Comparison of ENCODE assay signal across 1 cellular context in genomic region chr17:40316571-40317344, GRCh38.
A peak's percentile ranks its signal among the peaks of the same experiment; 100 is the strongest.
TF ChIP-seq lines count a peak whose summit lies in the region.

No MANE protein-coding gene starts in this region.

TF ChIP-seq in HepG2, 621 proteins besides CTCF, POLR2A, EP300 and RAD21 (continued from another document and continues in another):
- 0 out of 2 replicates have a peak, but pooled peaks have one; percentile 68 for TF ChIP-seq DZIP1 (CRISPR knock-in tag; IDR thresholded peaks at IDR 0.05)
- TF ChIP-seq ZNF143 (CRISPR knock-in tag; IDR thresholded peaks at IDR 0.05), result 0 out of 2 replicates have a peak, but pooled peaks have one; percentile 26
- TF ChIP-seq ZNF343 (CRISPR knock-in tag; IDR thresholded peaks at IDR 0.05), result no peak
- no peak for TF ChIP-seq ZNF883 (CRISPR knock-in tag; IDR thresholded peaks at IDR 0.05; ENCODE audit: not compliant biosample characterization)
- TF ChIP-seq CHD4 (IDR thresholded peaks at IDR 0.05; ENCODE audit: borderline replicate concordance, low read length), result no peak
- peak; percentile 60; the same call in 1 of the 2 replicates for TF ChIP-seq GATAD2A (CRISPR knock-in tag; IDR thresholded peaks at IDR 0.05)
- no peak for TF ChIP-seq ELK4 (CRISPR knock-in tag; IDR thresholded peaks at IDR 0.05; ENCODE audit: borderline replicate concordance)
- no peak for TF ChIP-seq ZSCAN12 (CRISPR knock-in tag; IDR thresholded peaks at IDR 0.05)
- peak; percentile 87 for TF ChIP-seq ZEB1 (IDR thresholded peaks at IDR 0.05; ENCODE audit: insufficient replicate concordance, low read depth)
- no peak for TF ChIP-seq KDM1A (CRISPR knock-in tag; IDR thresholded peaks at IDR 0.05)
- peak; percentile 53 for TF ChIP-seq TAF15 (IDR thresholded peaks at IDR 0.05; ENCODE audit: low read depth, low read length, poor library complexity, severe bottlenecking)
- TF ChIP-seq BHLHE40 (IDR thresholded peaks at IDR 0.05; ENCODE audit: low read length), result no peak
- peak; percentile 59; the same call in 1 of the 2 replicates for TF ChIP-seq ZNF503 (CRISPR knock-in tag; IDR thresholded peaks at IDR 0.05)
- 0 out of 2 replicates have a peak, but pooled peaks have one; percentile 20 for TF ChIP-seq KLF13 (CRISPR knock-in tag; IDR thresholded peaks at IDR 0.05)
- TF ChIP-seq SALL2 (CRISPR knock-in tag; IDR thresholded peaks at IDR 0.05), result peak; percentile 32; the same call in 1 of the 2 replicates
- peak; percentile 77 for TF ChIP-seq ZNF747 (CRISPR knock-in tag; IDR thresholded peaks at IDR 0.05; ENCODE audit: borderline replicate concordance)
- TF ChIP-seq ZBTB40 (IDR thresholded peaks at IDR 0.05), result no peak
- TF ChIP-seq ZBTB40 (CRISPR knock-in tag; IDR thresholded peaks at IDR 0.05), result no peak; the same call in 1 of the 2 replicates
- no peak for TF ChIP-seq GTF2F1 (IDR thresholded peaks at IDR 0.05; ENCODE audit: low read length)
- TF ChIP-seq DR1 (CRISPR knock-in tag; IDR thresholded peaks at IDR 0.05), result peak; percentile 33; the same call in 1 of the 2 replicates
- TF ChIP-seq SYNCRIP (IDR thresholded peaks at IDR 0.05; ENCODE audit: insufficient read depth, low read depth, low read length), result no peak
- TF ChIP-seq ZNF337 (CRISPR knock-in tag; IDR thresholded peaks at IDR 0.05; ENCODE audit: borderline replicate concordance, low read depth), result 0 out of 2 replicates have a peak, but pooled peaks have one; percentile 22
- no peak for TF ChIP-seq GZF1 (CRISPR knock-in tag; IDR thresholded peaks at IDR 0.05)
- peak; percentile 81; the same call in 1 of the 2 replicates for TF ChIP-seq ZNF567 (CRISPR knock-in tag; IDR thresholded peaks at IDR 0.05; ENCODE audit: borderline replicate concordance)
- TF ChIP-seq PHF8 (CRISPR knock-in tag; IDR thresholded peaks at IDR 0.05), result peak; percentile 58
- no peak for TF ChIP-seq ASH2L (IDR thresholded peaks at IDR 0.05; ENCODE audit: insufficient read length, low read depth, low read length)
- 0 out of 2 replicates have a peak, but pooled peaks have one; percentile 62 for TF ChIP-seq ZNF776 (CRISPR knock-in tag; IDR thresholded peaks at IDR 0.05)
- TF ChIP-seq ZNF382 (CRISPR knock-in tag; IDR thresholded peaks at IDR 0.05; ENCODE audit: borderline replicate concordance), result no peak
- peak; percentile 86 for TF ChIP-seq E2F1 (CRISPR knock-in tag; IDR thresholded peaks at IDR 0.05)
- 0 out of 2 replicates have a peak, but pooled peaks have one; percentile 58 for TF ChIP-seq ZBTB3 (CRISPR knock-in tag; IDR thresholded peaks at IDR 0.05; ENCODE audit: borderline replicate concordance, low read depth)
- TF ChIP-seq ZNF367 (CRISPR knock-in tag; IDR thresholded peaks at IDR 0.05; ENCODE audit: borderline replicate concordance), result peak; percentile 78; the same call in 1 of the 2 replicates
- no peak; the same call in 1 of the 2 replicates for TF ChIP-seq SOX13 (IDR thresholded peaks at IDR 0.05)
- TF ChIP-seq SOX13 (CRISPR knock-in tag; conservative IDR thresholded peaks at IDR 0.05 in 1 of 2, IDR thresholded peaks at IDR 0.05 in 1 of 2), result peak in 1 of 2 experiments; percentile 33; a peak in 1 of 4 replicates
- TF ChIP-seq DPF2 (CRISPR knock-in tag; IDR thresholded peaks at IDR 0.05; ENCODE audit: borderline replicate concordance, low read depth), result peak; percentile 47; the same call in 1 of the 2 replicates
- TF ChIP-seq FOXA1 (IDR thresholded peaks at IDR 0.05), result no peak
- peak; percentile 76; the same call in 1 of the 2 replicates for TF ChIP-seq FOXA1 (CRISPR knock-in tag; IDR thresholded peaks at IDR 0.05)
- TF ChIP-seq ZBTB39 (CRISPR knock-in tag; IDR thresholded peaks at IDR 0.05), result 0 out of 2 replicates have a peak, but pooled peaks have one; percentile 1
- peak; percentile 79 for TF ChIP-seq CBX1 (IDR thresholded peaks at IDR 0.05; ENCODE audit: low read depth)
- TF ChIP-seq TFDP2 (CRISPR knock-in tag; IDR thresholded peaks at IDR 0.05), result peak; percentile 94
- 0 out of 2 replicates have a peak, but pooled peaks have one; percentile 37 for TF ChIP-seq SNAI1 (CRISPR knock-in tag; IDR thresholded peaks at IDR 0.05; ENCODE audit: borderline replicate concordance)
